In genomic region chr3:129347446-129347845, GRCh38 we compare ENCODE assay signal across 20 cellular contexts.
"Had no signal": no experiment of that assay in that cellular context is flagged by ENCODE, and none has a peak within 500 bp of the region (broad histone marks: within the 10 kb centered on the region; RNA-seq: fewer than 3 reads in every experiment).

No MANE protein-coding gene starts in this region.

- H3K27me3 ChIP-seq: thyroid gland had no signal

- DNase-seq: cortex of kidney; effector CD8-positive, alpha-beta T cell; hippocampal formation; left colon; left ventricle myocardium superior; mesenchymal stem cell; naive B cell; nephron progenitor cell; right cardiac atrium; stimulated activated CD4-positive, alpha-beta T cell treated with anti-CD3 and anti-CD28 coated beads, Interleukin-4, amount 100 ng/mL, for 1 hour; stimulated activated CD8-positive, alpha-beta memory T cell treated with anti-CD3 and anti-CD28 coated beads, Interleukin-4, amount 100 ng/mL, for 48 hours; stimulated activated naive CD8-positive, alpha-beta T cell treated with anti-CD3 and anti-CD28 coated beads, Interleukin-15, Interleukin-2, amounts not matched to agents 100 U/mL and 50 U/mL, for 24 hours; thyroid gland had no signal

- H3K4me3 Mint-ChIP-seq: stimulated activated effector memory CD8-positive, alpha-beta T cell treated with anti-CD3 and anti-CD28 coated beads, Interleukin-12 subunit alpha, Interleukin-12 subunit beta, amount 100 ng/mL, for 72 hours had no signal

- H3K36me3 ChIP-seq: heart left ventricle, neutrophil, suprapubic skin, thyroid gland had no signal

- H3K4me3 ChIP-seq: dorsolateral prefrontal cortex, heart left ventricle, lung, suprapubic skin, thyroid gland had no signal

- H3K27ac ChIP-seq: dorsolateral prefrontal cortex, heart left ventricle, neutrophil, suprapubic skin, thyroid gland had no signal

- H3K9me3 ChIP-seq: heart left ventricle, neutrophil, suprapubic skin, thyroid gland had no signal

- H3K27ac Mint-ChIP-seq: stimulated activated effector memory CD8-positive, alpha-beta T cell treated with anti-CD3 and anti-CD28 coated beads, Interleukin-12 subunit alpha, Interleukin-12 subunit beta, amount 100 ng/mL, for 72 hours; type B pancreatic cell had no signal

- H3K36me3 Mint-ChIP-seq: naive B cell; stimulated activated effector memory CD8-positive, alpha-beta T cell treated with anti-CD3 and anti-CD28 coated beads, Interleukin-12 subunit alpha, Interleukin-12 subunit beta, amount 100 ng/mL, for 72 hours; type B pancreatic cell had no signal

- H3K9me3 Mint-ChIP-seq: nephron progenitor cell; stimulated activated effector memory CD8-positive, alpha-beta T cell treated with anti-CD3 and anti-CD28 coated beads, Interleukin-12 subunit alpha, Interleukin-12 subunit beta, amount 100 ng/mL, for 72 hours; type B pancreatic cell had no signal

- ATAC-seq: left colon; left ventricle myocardium superior; right cardiac atrium; stimulated activated effector memory CD8-positive, alpha-beta T cell treated with anti-CD3 and anti-CD28 coated beads, Interleukin-12 subunit alpha, Interleukin-12 subunit beta, amount 100 ng/mL, for 72 hours; stimulated activated naive CD8-positive, alpha-beta T cell treated with anti-CD3 and anti-CD28 coated beads, Interleukin-15, Interleukin-2, amounts not matched to agents 100 U/mL and 50 U/mL, for 24 hours had no signal
